1 cellular context compared by ENCODE assay signal in genomic region chr21:31781737-31782136, GRCh38.
TF ChIP-seq lines count a peak whose summit lies in the region.

No MANE protein-coding gene starts in this region.

TF ChIP-seq in GM23338, 12 proteins besides CTCF, POLR2A, EP300 and RAD21:
- no peak for TF ChIP-seq ZNF462 (CRISPR knock-in tag; IDR thresholded peaks at IDR 0.05)
- no peak for TF ChIP-seq ZNF114 (CRISPR knock-in tag; IDR thresholded peaks at IDR 0.05)
- TF ChIP-seq ZNF331 (CRISPR knock-in tag; IDR thresholded peaks at IDR 0.05; ENCODE audit: low read depth) = no peak
- TF ChIP-seq POLR2AphosphoS5 (IDR thresholded peaks at IDR 0.05; ENCODE audit: low read depth) = no peak
- no peak for TF ChIP-seq ETS1 (IDR thresholded peaks at IDR 0.05)
- no peak for TF ChIP-seq JUNB (IDR thresholded peaks at IDR 0.05; ENCODE audit: unreplicated experiment)
- no peak for TF ChIP-seq STAT1 (IDR thresholded peaks at IDR 0.05; ENCODE audit: unreplicated experiment)
- no peak for TF ChIP-seq NANOG (IDR thresholded peaks at IDR 0.05; ENCODE audit: borderline replicate concordance)
- TF ChIP-seq EZH2 (IDR thresholded peaks at IDR 0.05; ENCODE audit: low read depth, unreplicated experiment) = no peak
- no peak for TF ChIP-seq EZH2phosphoT487 (IDR thresholded peaks at IDR 0.05; ENCODE audit: unreplicated experiment)
- TF ChIP-seq CREB1 (CRISPR knock-in tag; IDR thresholded peaks at IDR 0.05; ENCODE audit: low read depth) = no peak
- no peak for TF ChIP-seq REST (IDR thresholded peaks at IDR 0.05; ENCODE audit: unreplicated experiment)
